ENCODE assay signal across 9 cellular contexts in genomic region chr2:230942920-230943896, GRCh38. TPM values are rescaled to one million over a fixed set of nuclear protein-coding genes. Genes with fewer than 3 reads are reported as not detected.
DNase-seq lines count a peak whose midpoint lies in the region; ATAC-seq and TF ChIP-seq lines count a peak whose summit lies in the region.
"Had no signal": no experiment of that assay in that cellular context is flagged by ENCODE, and none has a peak within 500 bp of the region (broad histone marks: within the 10 kb centered on the region; RNA-seq: fewer than 3 reads in every experiment).

No MANE protein-coding gene starts in this region.

- no peak overlapping the region for H2AFZ ChIP-seq in H9 (ENCODE audit: low read length)

- H3K23me2 ChIP-seq in H9 (ENCODE audit: insufficient read length, low read depth, low read length, poor library complexity, severe bottlenecking) = no peaks in the 10 kb centered on the region

- H3K4me3 ChIP-seq in HEK293 (ENCODE audit: low read depth, low read length) (no peak overlapping the region), foreskin fibroblast (ENCODE audit: low read depth in 1 of 2, low read length in 2 of 2) (no peak overlapping the region), WERI-Rb-1 (ENCODE audit: low read depth, low read length) (no peak overlapping the region)

- peak; percentile 72 for ATAC-seq in GM18867 (IDR thresholded peaks at IDR 0.05; ENCODE audit: unreplicated experiment)

- no peak overlapping the region for H3K4me3 Mint-ChIP-seq in H9

- H3K79me1 ChIP-seq in H9 (ENCODE audit: insufficient read depth, low read depth, low read length, poor library complexity, severe bottlenecking) = no peaks in the 10 kb centered on the region

- no peak overlapping the region for H4K91ac ChIP-seq in H9 (ENCODE audit: insufficient read length, low read depth, low read length)

- no peak overlapping the region for H3K9ac ChIP-seq in H9 (ENCODE audit: extremely low read depth, insufficient read length, low read length)

- CTCF ChIA-PET in HEK293 (lab: Yijun Ruan, JAX) = no interaction called here

- WGBS in H9 (ENCODE audit: extremely low coverage, insufficient read length, low lambda C conversion rate) = no CpG with 5 or more reads among the region's 19 CpGs

- H3K27ac Mint-ChIP-seq in H9 = peak overlapping the region in 1 of 3 experiments; percentile 71; a peak in 1 of 7 replicates

- H2AK5ac ChIP-seq in H9 (ENCODE audit: insufficient read length, low read length) = no peak overlapping the region

- no peak overlapping the region for H3K56ac ChIP-seq in H9 (ENCODE audit: insufficient read length, low read depth, low read length)

- H3K9me3 ChIP-seq in HEK293 (ENCODE audit: control insufficient read depth, insufficient read depth, low read depth, low read length) (no peaks in the 10 kb centered on the region), H9 (ENCODE audit: control insufficient read depth, low read depth, low read length) (no peaks in the 10 kb centered on the region), WERI-Rb-1 (ENCODE audit: severe bottlenecking) (no peaks in the 10 kb centered on the region)

- no peak overlapping the region for H4K5ac ChIP-seq in H9 (ENCODE audit: insufficient read length, low read depth, low read length)

- no peak overlapping the region for H3K23ac ChIP-seq in H9 (ENCODE audit: insufficient read length, low read depth, low read length)

- H3K9me3 Mint-ChIP-seq in H9 = peaks cover 0 to 3% of the 10 kb centered on the region in 2 experiments; a peak in 1 of 5 replicates

- H2BK20ac ChIP-seq in H9 (ENCODE audit: low read depth, low read length, poor library complexity, severe bottlenecking) = no peak overlapping the region

- no peaks in the 10 kb centered on the region for H3K36me3 Mint-ChIP-seq in H9 (ENCODE audit: insufficient read depth in 1 of 3, low read depth in 3 of 3)

- no peak overlapping the region for H3K18ac ChIP-seq in H9 (ENCODE audit: insufficient read length, low read depth, low read length)

- H3K79me2 ChIP-seq in H9 (ENCODE audit: insufficient read depth, low read length) = no peaks in the 10 kb centered on the region

- H4K20me1 ChIP-seq in H9 (ENCODE audit: control insufficient read depth, insufficient read depth, insufficient read length) = no peaks in the 10 kb centered on the region

- no peak overlapping the region for H4K8ac ChIP-seq in H9 (replicated peaks; ENCODE audit: insufficient read length, low read depth, low read length)

- no peak overlapping the region for H3K27ac ChIP-seq in HEK293 (ENCODE audit: extremely low read depth, low read depth, low read length)
- no peak overlapping the region for H3K27ac ChIP-seq in H9 (ENCODE audit: insufficient read length, low read depth, low read length)
- no peak overlapping the region for H3K27ac ChIP-seq in WERI-Rb-1

- no peak overlapping the region for H2BK120ac ChIP-seq in H9 (ENCODE audit: low read depth, low read length, poor library complexity, severe bottlenecking)

- peak; percentile 77 for DNase-seq in NOMO-1 treated with DMSO at 0.1 percent for 48 hours (lab: John Stamatoyannopoulos, UW; ENCODE audit: unreplicated experiment)
- DNase-seq in foreskin fibroblast = peak; percentile 9 to 39
- no peak for DNase-seq in H9
- DNase-seq in NCI-H748 treated with DMSO at 0.1 percent for 48 hours (lab: John Stamatoyannopoulos, UW) = no peak
- DNase-seq in WERI-Rb-1 = no peak
- no peak for DNase-seq in NCI-H1694 (lab: John Stamatoyannopoulos, UW)

- peaks cover 0 to 5% of the 10 kb centered on the region in 2 experiments; a peak in 3 of 4 replicates for H3K4me1 Mint-ChIP-seq in H9

- H2BK12ac ChIP-seq in H9 (ENCODE audit: insufficient read length, low read depth, low read length) = no peak overlapping the region

- H3K4me1 ChIP-seq in HEK293 (ENCODE audit: control insufficient read depth, insufficient read depth, low read length) = no peaks in the 10 kb centered on the region
- H3K4me1 ChIP-seq in H9 (ENCODE audit: insufficient read depth, low read length) = no peaks in the 10 kb centered on the region

- no peak overlapping the region for H3K4ac ChIP-seq in H9 (ENCODE audit: low read depth, low read length)

- H3K27me3 ChIP-seq in H9 (ENCODE audit: insufficient read depth, low read length) = no peaks in the 10 kb centered on the region
- no peaks in the 10 kb centered on the region for H3K27me3 ChIP-seq in WERI-Rb-1 (ENCODE audit: insufficient read depth, low read depth, severe bottlenecking)

- no peak overlapping the region for H3K4me2 ChIP-seq in H9 (ENCODE audit: insufficient read depth, insufficient read length, low read length)

- POLR2A ChIA-PET in HEK293 (lab: Yijun Ruan, JAX) = no interaction called here

- TF ChIP-seq CTCF in HEK293 (tag by site-specific recombination; IDR thresholded peaks at IDR 0.05) (no peak), foreskin fibroblast (IDR thresholded peaks at IDR 0.05; ENCODE audit: low read depth, low read length) (no peak), H9 (conservative IDR thresholded peaks at IDR 0.05) (no peak), WERI-Rb-1 (IDR thresholded peaks at IDR 0.05; ENCODE audit: low read depth, low read length) (no peak)

- H3K27me3 Mint-ChIP-seq in H9 (ENCODE audit: low read depth) = peaks cover 2% of the 10 kb centered on the region

- no peak overlapping the region for H2BK15ac ChIP-seq in H9 (ENCODE audit: low read depth, low read length)

- H3K36me3 ChIP-seq in HEK293 (ENCODE audit: control insufficient read depth in 2 of 2, insufficient read depth in 1 of 2, low read length in 2 of 2) (no peaks in the 10 kb centered on the region), WERI-Rb-1 (no peaks in the 10 kb centered on the region)

- H3K14ac ChIP-seq in H9 (ENCODE audit: insufficient read depth, low read length) = no peak overlapping the region

- H3T11ph ChIP-seq in H9 (ENCODE audit: low read length) = no peak overlapping the region

- no peak overlapping the region for H2BK5ac ChIP-seq in H9 (ENCODE audit: insufficient read length, low read length)

TF ChIP-seq in HEK293, 187 proteins besides CTCF, POLR2A, EP300 and RAD21:
- no peak for TF ChIP-seq ZNF140 (tag by site-specific recombination; IDR thresholded peaks at IDR 0.05)
- TF ChIP-seq ZNF555 (tag by site-specific recombination; conservative IDR thresholded peaks at IDR 0.05) = no peak
- no peak for TF ChIP-seq ZNF785 (tag by site-specific recombination; IDR thresholded peaks at IDR 0.05)
- no peak for TF ChIP-seq KLF9 (tag by site-specific recombination; IDR thresholded peaks at IDR 0.05; ENCODE audit: low read depth)
- TF ChIP-seq ZNF596 (tag by site-specific recombination; IDR thresholded peaks at IDR 0.05) = peak; percentile 82
- TF ChIP-seq ZNF473 (tag by site-specific recombination; IDR thresholded peaks at IDR 0.05) = no peak
- peak; percentile 84 for TF ChIP-seq PRDM1 (tag by site-specific recombination; IDR thresholded peaks at IDR 0.05)
- no peak for TF ChIP-seq KLF7 (tag by site-specific recombination; IDR thresholded peaks at IDR 0.05; ENCODE audit: borderline replicate concordance)
- TF ChIP-seq HOXA7 (CRISPR knock-in tag; IDR thresholded peaks at IDR 0.05; ENCODE audit: borderline replicate concordance) = no peak
- TF ChIP-seq ZNF155 (tag by site-specific recombination; IDR thresholded peaks at IDR 0.05) = no peak
- TF ChIP-seq OSR2 (tag by site-specific recombination; IDR thresholded peaks at IDR 0.05) = no peak
- peak; percentile 27; the same call in 1 of the 2 replicates for TF ChIP-seq ZNF341 (tag by site-specific recombination; IDR thresholded peaks at IDR 0.05; ENCODE audit: low read depth)

RNA-seq across cellular contexts. Expression of gene GPR55, which starts 18.2 kb away (rescaled TPM):
- 0.11 TPM in 1 of 2 replicates, not detected in the other for total RNA-seq in H9 (2021)
- total RNA-seq: endothelial cell of umbilical vein had no signal

RNA-seq across cellular contexts. Expression of gene SPATA3, which starts 52.7 kb away (rescaled TPM):
- total RNA-seq in H9 (2021) = not detected in 2 replicates
- total RNA-seq: endothelial cell of umbilical vein had no signal

Comparison
In these comparisons a context has a peak if more than half of its experiments do, and no peak if none do; other contexts are left out.
1. DNase-seq: peak in NOMO-1 treated with DMSO at 0.1 percent for 48 hours (single experiment) and foreskin fibroblast (2 of 2); none in H9 (single experiment), NCI-H748 treated with DMSO at 0.1 percent for 48 hours (single experiment), WERI-Rb-1 (single experiment) and NCI-H1694 (single experiment).